Comparison of ENCODE assay signal across 18 cellular contexts in the genomic region with DNA sequence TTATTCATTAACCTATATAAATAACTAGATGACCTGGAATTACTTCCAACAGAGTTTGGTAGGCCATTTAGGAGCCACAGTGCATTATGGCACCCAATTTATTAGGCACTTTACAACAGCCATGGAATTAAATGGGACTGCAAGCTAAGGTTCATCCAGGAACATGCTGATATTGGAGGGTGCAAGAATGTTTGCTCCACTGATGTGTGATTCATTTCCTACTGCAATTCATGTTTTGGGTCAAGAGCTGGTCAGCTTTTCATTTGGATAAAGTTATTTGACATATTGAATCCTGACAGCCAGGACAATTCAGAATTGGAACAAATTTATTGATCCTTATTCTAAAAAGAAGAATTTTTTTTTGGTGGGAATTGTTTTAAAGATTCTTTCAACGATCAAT. TPM values are rescaled to one million over a fixed set of nuclear protein-coding genes. Genes with fewer than 3 reads are reported as not detected.
A peak's percentile ranks its signal among the peaks of the same experiment; 100 is the strongest.
DNase-seq lines count a peak whose midpoint lies in the region; ATAC-seq and TF ChIP-seq lines count a peak whose summit lies in the region.
"Had no signal": no experiment of that assay in that cellular context is flagged by ENCODE, and none has a peak within 500 bp of the region (broad histone marks: within the 10 kb centered on the region; RNA-seq: fewer than 3 reads in every experiment).

No MANE protein-coding gene starts in this region.

- H3K27ac ChIP-seq in brain microvascular endothelial cell: no peak overlapping the region
- H3K27ac ChIP-seq in dorsolateral prefrontal cortex: no peak overlapping the region
- no peak overlapping the region for H3K27ac ChIP-seq in transverse colon
- H3K27ac ChIP-seq: 22Rv1, A549, BLaER1, GM23248 had no signal

- TF ChIP-seq CTCF in brain microvascular endothelial cell (IDR thresholded peaks at IDR 0.05; ENCODE audit: low read depth, low read length, missing control alignments) (no peak), fibroblast of the aortic adventitia (IDR thresholded peaks at IDR 0.05; ENCODE audit: insufficient read depth, low read length) (no peak), dorsolateral prefrontal cortex (IDR thresholded peaks at IDR 0.05 in 54 of 56, conservative IDR thresholded peaks at IDR 0.05 in 2 of 56; ENCODE audit: low read depth in 1 of 56, partially characterized antibody in 56 of 56) (no peak), transverse colon (IDR thresholded peaks at IDR 0.05) (no peak)

- H3K4me3 ChIP-seq in brain microvascular endothelial cell (ENCODE audit: low read depth, low read length) (no peak overlapping the region), fibroblast of the aortic adventitia (ENCODE audit: low read depth, low read length) (no peak overlapping the region), dorsolateral prefrontal cortex (no peak overlapping the region), transverse colon (no peak overlapping the region)
- H3K4me3 ChIP-seq: A549, BLaER1, GM12878, GM23248, HAP-1 had no signal

- 42 to 43% methylated on average over 1 of the region's 1 CpG for WGBS in transverse colon (ENCODE audit: low coverage in 1 of 2), 2 donors

- no peak for ATAC-seq in HG02852 (IDR thresholded peaks at IDR 0.05; ENCODE audit: unreplicated experiment)
- ATAC-seq: A549, GM12878 had no signal

- H3K36me3 ChIP-seq in brain microvascular endothelial cell (replicated peaks) (no peaks in the 10 kb centered on the region), transverse colon (no peaks in the 10 kb centered on the region)
- H3K36me3 ChIP-seq: BLaER1, HAP-1 had no signal

- in situ Hi-C loops in brain microvascular endothelial cell (cut with HindIII; ENCODE audit: low pct_ligation_motif_present, low sequenced_read_pairs): no loop called here
- in situ Hi-C loops in transverse colon (cut with MboI; ENCODE audit: low pct_ligation_motif_present in 1 of 4, low pct_unique_long_range_greater_than_20kb in 1 of 4, low sequenced_read_pairs in 3 of 4): no loop called here

- TF ChIP-seq POLR2A in transverse colon (IDR thresholded peaks at IDR 0.05): no peak

- intact Hi-C loops in dorsolateral prefrontal cortex (cut with DNase I): no loop called here
- intact Hi-C loops in transverse colon (cut with DNase I; ENCODE audit: low total_unique reads): no loop called here

- no peaks in the 10 kb centered on the region for H3K4me1 ChIP-seq in transverse colon
- H3K4me1 ChIP-seq: BLaER1, HAP-1 had no signal

- H3K27me3 ChIP-seq in brain microvascular endothelial cell (replicated peaks): no peaks in the 10 kb centered on the region
- peaks cover 0 to 8% (median 0%) of the 10 kb centered on the region in 45 donors for H3K27me3 ChIP-seq in dorsolateral prefrontal cortex
- no peaks in the 10 kb centered on the region for H3K27me3 ChIP-seq in transverse colon
- H3K27me3 ChIP-seq: BLaER1 had no signal

- no peak for TF ChIP-seq EP300 in transverse colon (IDR thresholded peaks at IDR 0.05; ENCODE audit: low read depth)

- H3K9me3 ChIP-seq in transverse colon: no peaks in the 10 kb centered on the region
- H3K9me3 ChIP-seq: A549, BLaER1, HAP-1 had no signal

- DNase-seq in EH (ENCODE audit: low read depth) (peak; percentile 36), brain microvascular endothelial cell (peak; percentile 35), fibroblast of the aortic adventitia (ENCODE audit: low read depth) (peak; percentile 42), renal cortical epithelial cell (ENCODE audit: low read depth) (peak; percentile 28), dorsolateral prefrontal cortex (no peak), transverse colon (no peak)
- DNase-seq: CD4-positive, alpha-beta memory T cell; DMS153; DMS79; GM23248; KBM-7 had no signal

RNA-seq across cellular contexts. Expression of a gene that starts 11.8 kb away (rescaled TPM):
- total RNA-seq in fibroblast of the aortic adventitia (ENCODE audit: low replicate concordance): 0.74 and 25.2 TPM in 2 replicates
- 9.6 and 20.7 TPM in 2 replicates for total RNA-seq in renal cortical epithelial cell
- total RNA-seq in dorsolateral prefrontal cortex: 10 to 100 TPM in 82 of 120 experiments, 1 to 10 TPM in 38; 5.1 to 39.9 (median 12.2) TPM
- total RNA-seq in transverse colon: 1 to 10 TPM in 1 of 4 donors, under 1 TPM in 2, not detected in 1; 0.27 to 3.6 (median 0.32) TPM
- total RNA-seq: CD4-positive, alpha-beta memory T cell; G401; GM12878 had no signal

Comparison
In these comparisons a context has a peak if more than half of its experiments do, and no peak if none do; other contexts are left out.
1. DNase-seq: peak in EH (single experiment), brain microvascular endothelial cell (single experiment), fibroblast of the aortic adventitia (single experiment) and renal cortical epithelial cell (single experiment); none in dorsolateral prefrontal cortex (0 of 10) and transverse colon (single experiment).